ENCODE assay signal across 8 cellular contexts in the genomic region with DNA sequence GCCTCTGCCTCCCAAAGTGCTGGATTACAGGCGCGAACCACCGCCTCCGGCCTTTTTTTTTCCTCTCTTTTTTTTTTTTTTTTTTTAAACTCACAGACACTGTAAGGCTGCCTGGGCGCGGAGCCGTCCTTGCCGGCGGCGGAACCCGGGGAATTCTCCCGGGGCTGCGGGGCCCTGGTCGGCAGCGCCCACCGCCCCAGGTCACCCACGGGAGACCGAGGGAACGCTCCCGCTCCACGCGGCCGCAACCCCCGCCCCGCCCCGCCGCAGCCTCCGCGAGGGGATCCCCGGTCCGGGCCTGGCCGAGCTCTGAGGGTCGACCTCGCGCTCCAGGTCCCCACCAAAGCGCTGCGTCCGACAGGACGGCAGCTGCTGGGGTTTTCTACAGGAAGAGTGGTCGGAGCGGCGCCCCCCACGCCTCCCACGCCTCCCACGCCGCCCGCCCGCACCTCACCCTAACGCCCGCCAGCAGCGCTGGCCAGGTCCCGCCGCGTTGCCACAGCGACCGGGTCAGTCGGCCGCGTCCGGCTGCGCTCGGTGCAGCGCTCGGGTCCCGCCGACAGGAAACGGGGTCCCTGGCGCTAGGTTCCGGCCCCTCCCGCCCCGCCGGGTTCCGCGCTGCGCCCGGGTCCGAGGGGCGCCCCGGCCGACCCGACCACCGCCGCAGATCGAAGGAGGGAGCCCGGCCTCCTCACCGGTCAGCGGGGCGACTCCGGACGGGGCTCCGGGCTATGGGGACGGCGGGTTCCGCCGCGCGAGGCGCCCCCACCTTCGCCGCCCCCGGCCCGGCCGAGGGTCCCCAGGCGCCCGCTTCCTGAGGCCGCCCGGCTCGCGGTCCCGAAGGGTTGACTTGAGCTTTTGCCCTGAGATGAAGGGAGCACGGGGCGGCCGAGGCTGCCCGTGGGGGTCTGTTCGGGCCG. TPM values are rescaled to one million over a fixed set of nuclear protein-coding genes. Genes with fewer than 3 reads are reported as not detected.
A peak's percentile ranks its signal among the peaks of the same experiment; 100 is the strongest.
DNase-seq lines count a peak whose midpoint lies in the region; ATAC-seq and TF ChIP-seq lines count a peak whose summit lies in the region.

A gene with protein sequence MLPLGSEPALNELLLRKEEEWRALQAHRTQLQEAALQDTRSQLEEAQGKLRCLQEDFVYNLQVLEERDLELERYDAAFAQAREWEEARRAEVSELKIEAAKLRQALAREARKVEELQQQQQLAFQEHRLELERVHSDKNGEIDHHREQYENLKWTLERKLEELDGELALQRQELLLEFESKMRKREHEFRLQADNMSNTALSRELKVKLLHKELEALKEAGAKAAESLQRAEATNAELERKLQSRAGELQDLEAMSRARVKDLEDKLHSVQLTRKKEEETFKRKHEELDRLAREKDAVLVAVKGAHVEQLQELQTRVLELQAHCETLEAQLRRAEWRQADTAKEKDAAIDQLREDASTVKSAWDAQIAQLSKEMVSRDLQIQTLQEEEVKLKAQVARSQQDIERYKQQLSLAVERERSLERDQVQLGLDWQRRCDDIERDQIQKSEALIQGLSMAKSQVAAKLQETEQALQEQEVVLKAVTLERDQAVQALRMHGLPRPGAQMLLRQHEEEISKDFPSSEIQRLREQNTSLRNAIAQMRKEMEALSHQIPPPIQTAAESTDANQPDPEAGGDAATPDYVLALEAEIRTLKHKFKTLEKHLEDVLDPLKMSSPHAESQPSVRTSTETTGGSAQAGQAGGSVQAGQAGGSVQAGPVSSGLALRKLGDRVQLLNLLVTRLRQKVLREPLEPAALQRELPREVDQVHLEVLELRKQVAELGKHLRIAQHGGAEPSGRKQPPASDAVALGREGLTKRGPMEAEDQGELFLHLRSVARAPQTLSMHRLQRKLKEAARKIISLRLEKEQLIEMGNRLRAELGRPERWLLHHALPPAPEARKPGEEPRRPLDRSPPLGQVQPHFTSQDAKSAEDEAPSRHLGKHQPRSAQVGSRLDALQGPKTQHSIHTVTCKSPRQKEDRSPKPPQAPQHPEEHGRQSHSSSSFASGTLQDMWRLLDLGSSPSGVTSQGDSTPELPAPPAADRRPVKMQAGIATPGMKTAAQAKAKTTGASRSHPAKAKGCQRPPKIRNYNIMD (minus strand): TSS at position 512 of the 920 bp plus-strand sequence. CDS start 10,898 bp downstream, outside the sequence.

- no peaks in the 10 kb centered on the region for H3K9me3 Mint-ChIP-seq in activated T-helper 17 cell treated with anti-CD3 and anti-CD28 coated beads, Interleukin-2, amount 50 U/mL, for 72 hours
- peaks cover 0 to 1% (median 0%) of the 10 kb centered on the region in 11 donors for H3K9me3 Mint-ChIP-seq in naive thymus-derived CD4-positive, alpha-beta T cell

- H3K36me3 ChIP-seq in BE2C = no peaks in the 10 kb centered on the region
- no peaks in the 10 kb centered on the region for H3K36me3 ChIP-seq in OCI-LY3 (replicated peaks; ENCODE audit: low read depth, low read length)
- H3K36me3 ChIP-seq in naive thymus-derived CD4-positive, alpha-beta T cell (ENCODE audit: control insufficient read depth in 2 of 3, insufficient read depth in 3 of 3, low read length in 3 of 3) = peaks cover 0 to 4% (median 0%) of the 10 kb centered on the region in 3 experiments
- no peaks in the 10 kb centered on the region for H3K36me3 ChIP-seq in suprapubic skin

- TF ChIP-seq EP300 in suprapubic skin (IDR thresholded peaks at IDR 0.05) = no peak

- H3K4me2 ChIP-seq in OCI-LY3 (ENCODE audit: low read length) = peak within 1 kb of the TSS; percentile 96

- TF ChIP-seq CTCF in BE2C (IDR thresholded peaks at IDR 0.05; ENCODE audit: low read depth, low read length) (no peak), OCI-LY3 (IDR thresholded peaks at IDR 0.05; ENCODE audit: low read depth, low read length) (no peak), fibroblast of pulmonary artery (IDR thresholded peaks at IDR 0.05; ENCODE audit: low read length, missing control alignments) (no peak), suprapubic skin (IDR thresholded peaks at IDR 0.05) (peak in 1 of 2 donors; percentile 25)

- CTCF ChIA-PET in naive thymus-derived CD4-positive, alpha-beta T cell (lab: Charles Lee) = interaction anchor here (1.1 to 1.2 kb wide), 2 partner anchors 11 to 24 kb away, joined by 3 read pairs; no protein-coding TSS in a partner anchor

- H3K9ac ChIP-seq in OCI-LY3 (ENCODE audit: low read length) = peak within 1 kb of the TSS; percentile 92

- WGBS in suprapubic skin = 0% methylated on average over 14 of the region's 116 CpGs

- H3K36me3 Mint-ChIP-seq in activated T-helper 17 cell treated with anti-CD3 and anti-CD28 coated beads, Interleukin-2, amount 50 U/mL, for 72 hours (ENCODE audit: low read depth) = no peaks in the 10 kb centered on the region
- H3K36me3 Mint-ChIP-seq in naive thymus-derived CD4-positive, alpha-beta T cell = peaks cover 0 to 2% (median 0%) of the 10 kb centered on the region in 5 donors

- in situ Hi-C loops in GM18951 (cut with MboI; ENCODE audit: low sequenced_read_pairs, unreplicated experiment) = no loop called here

- peaks cover 14% of the 10 kb centered on the region for H3K79me2 ChIP-seq in OCI-LY3 (ENCODE audit: low read length)

- peak within 1 kb of the TSS; percentile 69 for H3K4me3 Mint-ChIP-seq in activated T-helper 17 cell treated with anti-CD3 and anti-CD28 coated beads, Interleukin-2, amount 50 U/mL, for 72 hours
- peak within 1 kb of the TSS; percentile 70 to 86 (median 82) for H3K4me3 Mint-ChIP-seq in naive thymus-derived CD4-positive, alpha-beta T cell

- peaks cover 20% of the 10 kb centered on the region for H3K4me1 Mint-ChIP-seq in activated T-helper 17 cell treated with anti-CD3 and anti-CD28 coated beads, Interleukin-2, amount 50 U/mL, for 72 hours
- peaks cover 5 to 45% (median 35%) of the 10 kb centered on the region in 7 donors for H3K4me1 Mint-ChIP-seq in naive thymus-derived CD4-positive, alpha-beta T cell

- TF ChIP-seq POLR2A in GM18951 (IDR thresholded peaks at IDR 0.05; ENCODE audit: extremely low read depth, insufficient read depth, insufficient read length) = peak; percentile 58
- TF ChIP-seq POLR2A in suprapubic skin (IDR thresholded peaks at IDR 0.05) = peak in 1 of 2 donors; percentile 38

- H3K9me3 ChIP-seq in BE2C (no peaks in the 10 kb centered on the region), OCI-LY3 (ENCODE audit: insufficient read depth, low read length) (no peaks in the 10 kb centered on the region), suprapubic skin (no peaks in the 10 kb centered on the region)
- no peaks in the 10 kb centered on the region for H3K9me3 ChIP-seq in naive thymus-derived CD4-positive, alpha-beta T cell (ENCODE audit: control insufficient read depth in 2 of 3, low read length in 3 of 3)

- ATAC-seq in HG03280 (IDR thresholded peaks at IDR 0.05; ENCODE audit: unreplicated experiment) = peak; percentile 67
- ATAC-seq in activated T-helper 17 cell treated with anti-CD3 and anti-CD28 coated beads, Interleukin-2, amount 50 U/mL, for 72 hours (replicated peaks) = peak; percentile 60
- ATAC-seq in naive thymus-derived CD4-positive, alpha-beta T cell = peak; percentile 61

- H3K27me3 Mint-ChIP-seq in activated T-helper 17 cell treated with anti-CD3 and anti-CD28 coated beads, Interleukin-2, amount 50 U/mL, for 72 hours = no peaks in the 10 kb centered on the region
- peaks cover 0 to 2% (median 0%) of the 10 kb centered on the region in 5 donors for H3K27me3 Mint-ChIP-seq in naive thymus-derived CD4-positive, alpha-beta T cell

- H3K4me3 ChIP-seq in BE2C (ENCODE audit: low read depth, low read length) (peak within 1 kb of the TSS; percentile 77), OCI-LY3 (ENCODE audit: low read length) (peak within 1 kb of the TSS; percentile 92), fibroblast of pulmonary artery (replicated peaks; ENCODE audit: low read depth, low read length) (peak within 1 kb of the TSS; percentile 64), suprapubic skin (peak within 1 kb of the TSS; percentile 91)
- H3K4me3 ChIP-seq in naive thymus-derived CD4-positive, alpha-beta T cell (ENCODE audit: low read length) = peak within 1 kb of the TSS; percentile 68

- H3K27me3 ChIP-seq in BE2C = no peaks in the 10 kb centered on the region
- H3K27me3 ChIP-seq in OCI-LY3 (ENCODE audit: low read depth, low read length) = no peaks in the 10 kb centered on the region
- H3K27me3 ChIP-seq in naive thymus-derived CD4-positive, alpha-beta T cell (ENCODE audit: control insufficient read depth in 2 of 2, insufficient read depth in 2 of 2, low read length in 2 of 2) = no peaks in the 10 kb centered on the region
- no peaks in the 10 kb centered on the region for H3K27me3 ChIP-seq in suprapubic skin

- peaks cover 13% of the 10 kb centered on the region for H3K4me1 ChIP-seq in BE2C
- peaks cover 34% of the 10 kb centered on the region for H3K4me1 ChIP-seq in OCI-LY3 (ENCODE audit: low read length)
- H3K4me1 ChIP-seq in naive thymus-derived CD4-positive, alpha-beta T cell (ENCODE audit: control insufficient read depth in 2 of 2, insufficient read depth in 2 of 2, low read length in 2 of 2) = peaks cover 23 to 31% of the 10 kb centered on the region in 2 donors
- H3K4me1 ChIP-seq in suprapubic skin = peaks cover 48% of the 10 kb centered on the region

- intact Hi-C loops in naive thymus-derived CD4-positive, alpha-beta T cell (cut with micrococcal nuclease) = loop anchor here (1.0 to 10.0 kb wide), 2 partner anchors 17 to 88 kb away; a partner anchor contains a TSS

- peak within 1 kb of the TSS; percentile 73 for H3K27ac Mint-ChIP-seq in activated T-helper 17 cell treated with anti-CD3 and anti-CD28 coated beads, Interleukin-2, amount 50 U/mL, for 72 hours
- peak within 1 kb of the TSS; percentile 41 to 88 (median 79) for H3K27ac Mint-ChIP-seq in naive thymus-derived CD4-positive, alpha-beta T cell

- no peak within 1 kb of the TSS; the same call in 1 of the 2 replicates for H2AFZ ChIP-seq in OCI-LY3 (ENCODE audit: low read depth, low read length)

- H3K27ac ChIP-seq in OCI-LY3 (ENCODE audit: low read length) = peak within 1 kb of the TSS; percentile 47
- H3K27ac ChIP-seq in naive thymus-derived CD4-positive, alpha-beta T cell (ENCODE audit: low read depth, low read length) = peak within 1 kb of the TSS; percentile 82
- H3K27ac ChIP-seq in suprapubic skin = peak within 1 kb of the TSS; percentile 75

- DNase-seq in BE2C (peak; percentile 92), fibroblast of pulmonary artery (ENCODE audit: low read depth) (peak; percentile 82), suprapubic skin (ENCODE audit: low spot score in 2 of 2) (peak in 1 of 2 donors; percentile 87)
- DNase-seq in naive thymus-derived CD4-positive, alpha-beta T cell = peak in 2 of 9 donors; percentile 52 to 83

- POLR2A ChIA-PET in naive thymus-derived CD4-positive, alpha-beta T cell (lab: Charles Lee) = interaction anchor here (1.1 to 3.5 kb wide), 7 partner anchors 10 to 89 kb away, joined by 3 to 15 read pairs (median 7); a partner anchor contains a TSS

- H4K20me1 ChIP-seq in OCI-LY3 (ENCODE audit: insufficient read depth, low read length) = no peaks in the 10 kb centered on the region

RNA-seq across cellular contexts. Expression of the gene that starts here (rescaled TPM):
- 51.0 TPM for polyA plus RNA-seq in BE2C (2012; ENCODE audit: insufficient read depth, insufficient read length, low read depth)
- total RNA-seq in activated T-helper 17 cell treated with anti-CD3 and anti-CD28 coated beads, Interleukin-2, amount 50 U/mL, for 72 hours = 10 to 100 TPM; 36.9 to 37.7 TPM
- 100 to 1,000 TPM in 2 of 5 experiments, 10 to 100 TPM in 3; 75.7 to 127 (median 95.0) TPM for total RNA-seq in naive thymus-derived CD4-positive, alpha-beta T cell
- polyA plus RNA-seq in naive thymus-derived CD4-positive, alpha-beta T cell = 10 to 100 TPM; 32.1 to 36.8 TPM
- 10 to 100 TPM; 16.1 to 29.8 (median 20.3) TPM for total RNA-seq in suprapubic skin
